10 cellular contexts compared by ENCODE assay signal in the genomic region with DNA sequence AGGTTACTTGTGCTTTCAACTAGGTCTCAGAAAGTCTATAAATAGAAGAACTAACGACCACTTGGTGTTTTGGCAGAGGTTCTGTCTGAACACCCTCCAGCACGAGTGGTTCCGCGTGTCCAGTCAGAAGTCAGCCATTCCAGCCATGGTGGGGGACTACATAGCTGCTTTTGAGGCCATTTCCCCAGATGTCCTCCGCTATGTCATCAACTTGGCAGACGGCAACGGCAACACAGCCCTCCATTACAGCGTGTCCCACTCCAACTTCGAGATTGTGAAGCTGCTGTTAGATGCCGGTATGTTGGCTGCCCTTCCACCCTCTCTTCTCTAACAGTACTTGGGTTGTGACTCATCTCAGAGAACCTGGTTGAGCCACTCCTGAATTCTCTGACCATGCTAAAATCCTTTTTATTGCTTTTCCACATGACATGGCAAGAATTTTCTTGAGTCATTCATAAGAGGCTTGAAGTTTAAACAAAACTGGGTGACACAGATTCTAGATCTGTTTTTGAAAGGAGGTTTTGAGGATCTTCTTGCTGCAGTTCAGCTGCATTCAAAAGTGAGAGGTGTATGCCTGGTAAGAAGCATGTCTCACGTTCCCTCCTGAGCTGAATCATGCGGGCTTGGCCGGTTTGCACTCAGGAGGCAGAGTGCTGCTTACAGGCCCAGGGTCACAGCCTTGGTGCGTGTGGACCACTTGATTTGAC.
DNase-seq lines count a peak whose midpoint lies in the region; ATAC-seq and TF ChIP-seq lines count a peak whose summit lies in the region.
"Had no signal": no experiment of that assay in that cellular context is flagged by ENCODE, and none has a peak within 500 bp of the region (broad histone marks: within the 10 kb centered on the region; RNA-seq: fewer than 3 reads in every experiment).

No MANE protein-coding gene starts in this region.

- intact Hi-C loops in heart left ventricle (cut with DNase I), result loop anchor here in 2 of 10 donors (2.0 to 5.0 kb wide), 2 partner anchors 41 to 44 kb away; no protein-coding TSS in a partner anchor
- intact Hi-C loops in activated CD8-positive, alpha-beta T cell treated with anti-CD3 and anti-CD28 coated beads for 36 hours (cut with micrococcal nuclease), result no loop called here

- H3K9me3 ChIP-seq in GM23248 (ENCODE audit: low read depth) (no peaks in the 10 kb centered on the region), heart left ventricle (no peaks in the 10 kb centered on the region), skeletal muscle tissue (ENCODE audit: control insufficient read depth in 3 of 3, low read length in 3 of 3) (no peaks in the 10 kb centered on the region)

- no peaks in the 10 kb centered on the region for H3K9me3 Mint-ChIP-seq in activated CD8-positive, alpha-beta T cell treated with anti-CD3 and anti-CD28 coated beads for 36 hours

- no peaks in the 10 kb centered on the region for H3K4me1 Mint-ChIP-seq in activated CD8-positive, alpha-beta T cell treated with anti-CD3 and anti-CD28 coated beads for 36 hours (ENCODE audit: low read depth)

- TF ChIP-seq CTCF in heart left ventricle (IDR thresholded peaks at IDR 0.05), result no peak
- no peak for TF ChIP-seq CTCF in activated CD8-positive, alpha-beta T cell treated with anti-CD3 and anti-CD28 coated beads for 36 hours (IDR thresholded peaks at IDR 0.05)

- H3K9ac ChIP-seq in GM23248 (peak overlapping the region; percentile 60), skeletal muscle tissue (ENCODE audit: low read depth in 1 of 3, low read length in 3 of 3) (no peak overlapping the region), mesendoderm (ENCODE audit: low read length) (no peak overlapping the region)

- POLR2A ChIA-PET in activated CD8-positive, alpha-beta T cell treated with anti-CD3 and anti-CD28 coated beads for 36 hours (lab: Charles Lee), result no interaction called here

- peak overlapping the region; percentile 28; the same call in 1 of the 2 replicates for H3K4me3 ChIP-seq in GM23248
- H3K4me3 ChIP-seq in heart left ventricle, result no peak overlapping the region
- H3K4me3 ChIP-seq in skeletal muscle tissue (ENCODE audit: low read length in 3 of 3), result peak overlapping the region in 1 of 3 donors; percentile 18
- H3K4me3 ChIP-seq in mesendoderm (ENCODE audit: low read length), result no peak overlapping the region

- no peak overlapping the region for H4K5ac ChIP-seq in mesendoderm (ENCODE audit: low read length)

- peak overlapping the region; percentile 88 for H3K27ac ChIP-seq in GM23248
- peak overlapping the region; percentile 69 to 95 (median 88) for H3K27ac ChIP-seq in heart left ventricle
- H3K27ac ChIP-seq in skeletal muscle tissue (ENCODE audit: low read depth, low read length), result peak overlapping the region; percentile 80
- H3K27ac ChIP-seq in mesendoderm (ENCODE audit: low read depth, low read length), result no peak overlapping the region

- 15 to 16% methylated on average over 14 of the region's 14 CpGs for WGBS in GM23248 (ENCODE audit: low coverage in 1 of 2, low lambda C conversion rate in 2 of 2, missing lambda C conversion rate in 2 of 2), 2 experiments
- WGBS in heart left ventricle, 4 donors, result 43 to 54% (median 50%) methylated on average over 11 to 14 of the region's 14 CpGs
- WGBS in mesendoderm (ENCODE audit: extremely low coverage, insufficient coverage, low lambda C conversion rate), result no CpG with 5 or more reads among the region's 14 CpGs

- no peak overlapping the region for H3K4me3 Mint-ChIP-seq in activated CD8-positive, alpha-beta T cell treated with anti-CD3 and anti-CD28 coated beads for 36 hours

- H3K18ac ChIP-seq in mesendoderm (ENCODE audit: low read length), result no peak overlapping the region

- CTCF ChIA-PET in activated CD8-positive, alpha-beta T cell treated with anti-CD3 and anti-CD28 coated beads for 36 hours (lab: Charles Lee), result no interaction called here

- no peak overlapping the region for H2BK15ac ChIP-seq in mesendoderm (replicated peaks; ENCODE audit: low read depth)

- in situ Hi-C loops in GM23248 (cut with MboI), result no loop called here

- H4K20me1 ChIP-seq in GM23248 (ENCODE audit: insufficient read depth), result no peaks in the 10 kb centered on the region

- H3K79me1 ChIP-seq in mesendoderm (ENCODE audit: low read length), result no peaks in the 10 kb centered on the region

- no peak overlapping the region for H2BK120ac ChIP-seq in mesendoderm (ENCODE audit: low read depth, low read length)

- H3K27me3 Mint-ChIP-seq in activated CD8-positive, alpha-beta T cell treated with anti-CD3 and anti-CD28 coated beads for 36 hours, result no peaks in the 10 kb centered on the region

- peaks cover 3% of the 10 kb centered on the region for H3K36me3 Mint-ChIP-seq in activated CD8-positive, alpha-beta T cell treated with anti-CD3 and anti-CD28 coated beads for 36 hours (ENCODE audit: low read depth)

- DNase-seq in GM23248, result peak; percentile 97
- DNase-seq in amniotic stem cell (lab: John Stamatoyannopoulos, UW), result peak; percentile 79
- DNase-seq in heart left ventricle, result peak; percentile 70 to 81 (median 79)
- DNase-seq in CD1c-positive myeloid dendritic cell (ENCODE audit: extremely low spot score), result no peak
- no peak for DNase-seq in mesendoderm
- DNase-seq in activated CD8-positive, alpha-beta T cell treated with anti-CD3 and anti-CD28 coated beads for 36 hours, result no peak
- DNase-seq: NCI-H524; stimulated activated CD4-positive, alpha-beta T cell treated with anti-CD3 and anti-CD28 coated beads, Interleukin-4, amount 100 ng/mL, for 4 hours had no signal

- no peak overlapping the region for H2AK5ac ChIP-seq in mesendoderm (ENCODE audit: low read length)

- H2BK5ac ChIP-seq in mesendoderm (ENCODE audit: low read length), result no peak overlapping the region

- peaks cover 54% of the 10 kb centered on the region for H3F3A ChIP-seq in GM23248 (ENCODE audit: insufficient read depth)

- H3K27ac Mint-ChIP-seq in activated CD8-positive, alpha-beta T cell treated with anti-CD3 and anti-CD28 coated beads for 36 hours, result no peak overlapping the region

- H3K4me1 ChIP-seq in GM23248 (ENCODE audit: insufficient read depth), result peaks cover 50% of the 10 kb centered on the region
- H3K4me1 ChIP-seq in heart left ventricle, result peaks cover 8 to 82% (median 43%) of the 10 kb centered on the region in 12 donors
- peaks cover 24 to 61% (median 31%) of the 10 kb centered on the region in 3 donors for H3K4me1 ChIP-seq in skeletal muscle tissue (ENCODE audit: control insufficient read depth in 3 of 3, insufficient read depth in 3 of 3, low read length in 3 of 3)
- H3K4me1 ChIP-seq in mesendoderm (ENCODE audit: control insufficient read depth, low read depth, low read length), result no peaks in the 10 kb centered on the region

- H4K8ac ChIP-seq in mesendoderm (ENCODE audit: low read depth, low read length), result no peak overlapping the region

- peak; percentile 75 to 92 (median 87) for ATAC-seq in heart left ventricle
- no peak for ATAC-seq in HG03280 (IDR thresholded peaks at IDR 0.05; ENCODE audit: unreplicated experiment)
- no peak for ATAC-seq in activated CD8-positive, alpha-beta T cell treated with anti-CD3 and anti-CD28 coated beads for 36 hours

- 0 out of 2 replicates have a peak overlapping the region, but pooled peaks have one; percentile 44 for H2AFZ ChIP-seq in GM23248

- H3K9me2 ChIP-seq in GM23248 (ENCODE audit: insufficient read depth), result no peaks in the 10 kb centered on the region

- H3K79me2 ChIP-seq in GM23248 (ENCODE audit: insufficient read depth) (no peaks in the 10 kb centered on the region), mesendoderm (ENCODE audit: control insufficient read depth, insufficient read depth, low read length) (no peaks in the 10 kb centered on the region)

- H3K36me3 ChIP-seq in GM23248 (ENCODE audit: low read depth) (peaks cover 23% of the 10 kb centered on the region; the same call in 1 of the 2 replicates), heart left ventricle (peaks cover 0 to 77% (median 60%) of the 10 kb centered on the region in 9 donors), skeletal muscle tissue (ENCODE audit: control insufficient read depth in 3 of 3, insufficient read depth in 3 of 3, low read length in 3 of 3) (peaks cover 31 to 49% (median 47%) of the 10 kb centered on the region in 3 donors), mesendoderm (ENCODE audit: control insufficient read depth, insufficient read depth, low read length) (peaks cover 9% of the 10 kb centered on the region)

- peak overlapping the region; percentile 72 for H3K4me2 ChIP-seq in GM23248 (ENCODE audit: unreplicated experiment)
- no peak overlapping the region for H3K4me2 ChIP-seq in mesendoderm (ENCODE audit: low read length)

- no peak overlapping the region for H3K23ac ChIP-seq in mesendoderm (ENCODE audit: low read length)

- no peak overlapping the region for H3K56ac ChIP-seq in mesendoderm (ENCODE audit: low read length)

- no peak overlapping the region for H3K4ac ChIP-seq in mesendoderm (ENCODE audit: low read depth, low read length)

- H3K27me3 ChIP-seq in GM23248 (replicated peaks; ENCODE audit: insufficient read depth) (no peaks in the 10 kb centered on the region), heart left ventricle (no peaks in the 10 kb centered on the region), skeletal muscle tissue (ENCODE audit: control insufficient read depth in 3 of 3, insufficient read depth in 3 of 3, low read length in 3 of 3) (no peaks in the 10 kb centered on the region), mesendoderm (ENCODE audit: insufficient read depth, low read length, poor library complexity) (no peaks in the 10 kb centered on the region)

- TF ChIP-seq POLR2A in heart left ventricle (IDR thresholded peaks at IDR 0.05), result peak in 1 of 2 donors; percentile 14

Comparison
In these comparisons a context has a peak if more than half of its experiments do, and no peak if none do; other contexts are left out.
1. DNase-seq: peak in GM23248 (single experiment), amniotic stem cell (single experiment) and heart left ventricle (5 of 5); none in CD1c-positive myeloid dendritic cell (single experiment), mesendoderm (single experiment) and activated CD8-positive, alpha-beta T cell treated with anti-CD3 and anti-CD28 coated beads for 36 hours (single experiment).
2. ATAC-seq: peak in heart left ventricle (4 of 4); none in HG03280 (single experiment) and activated CD8-positive, alpha-beta T cell treated with anti-CD3 and anti-CD28 coated beads for 36 hours (single experiment).